Comparison of ENCODE assay signal across 1 cellular context in genomic region chr6:107847844-107848802, GRCh38.
A peak's percentile ranks its signal among the peaks of the same experiment; 100 is the strongest.
TF ChIP-seq lines count a peak whose summit lies in the region.

No MANE protein-coding gene starts in this region.

TF ChIP-seq in WTC11, 78 proteins besides CTCF, POLR2A, EP300 and RAD21 (continued from another document and continues in another):
- TF ChIP-seq NFYB (CRISPR knock-in tag; conservative IDR thresholded peaks at IDR 0.05; ENCODE audit: low read depth) (no peak), TEAD1 (CRISPR knock-in tag; IDR thresholded peaks at IDR 0.05) (peak; percentile 91), KAT7 (CRISPR knock-in tag; IDR thresholded peaks at IDR 0.05; ENCODE audit: borderline replicate concordance) (no peak), ZNF219 (CRISPR knock-in tag; IDR thresholded peaks at IDR 0.05; ENCODE audit: borderline replicate concordance) (no peak), OVOL2 (CRISPR knock-in tag; IDR thresholded peaks at IDR 0.05; ENCODE audit: borderline replicate concordance) (no peak), JUN (CRISPR knock-in tag; IDR thresholded peaks at IDR 0.05) (no peak), ATF1 (CRISPR knock-in tag; IDR thresholded peaks at IDR 0.05) (no peak), ZNF416 (CRISPR knock-in tag; IDR thresholded peaks at IDR 0.05) (no peak), CDX4 (CRISPR knock-in tag; IDR thresholded peaks at IDR 0.05; ENCODE audit: borderline replicate concordance) (no peak), SMAD3 (CRISPR knock-in tag; IDR thresholded peaks at IDR 0.05; ENCODE audit: borderline replicate concordance) (no peak), PRRX2 (CRISPR knock-in tag; IDR thresholded peaks at IDR 0.05) (no peak), ZNF263 (CRISPR knock-in tag; IDR thresholded peaks at IDR 0.05; ENCODE audit: low read depth) (no peak), TP53 (CRISPR knock-in tag; IDR thresholded peaks at IDR 0.05) (no peak), ZNF423 (CRISPR knock-in tag; IDR thresholded peaks at IDR 0.05) (0 out of 2 replicates have a peak, but pooled peaks have one; percentile 8), ZNF138 (CRISPR knock-in tag; conservative IDR thresholded peaks at IDR 0.05) (no peak), ETV6 (CRISPR knock-in tag; IDR thresholded peaks at IDR 0.05) (peak; percentile 37), MLX (CRISPR knock-in tag; IDR thresholded peaks at IDR 0.05) (no peak), SMAD4 (CRISPR knock-in tag; IDR thresholded peaks at IDR 0.05) (no peak), MXD4 (CRISPR knock-in tag; IDR thresholded peaks at IDR 0.05; ENCODE audit: borderline replicate concordance) (no peak), ESRRA (CRISPR knock-in tag; IDR thresholded peaks at IDR 0.05; ENCODE audit: borderline replicate concordance) (no peak), AFF4 (CRISPR knock-in tag; IDR thresholded peaks at IDR 0.05; ENCODE audit: borderline replicate concordance) (no peak), SP1 (CRISPR knock-in tag; conservative IDR thresholded peaks at IDR 0.05) (0 out of 2 replicates have a peak, but pooled peaks have one; percentile 20), ZNF232 (CRISPR knock-in tag; IDR thresholded peaks at IDR 0.05) (no peak), FOXJ3 (CRISPR knock-in tag; IDR thresholded peaks at IDR 0.05; ENCODE audit: borderline replicate concordance) (no peak), TCF7 (CRISPR knock-in tag; IDR thresholded peaks at IDR 0.05; ENCODE audit: low read depth) (no peak), CREM (CRISPR knock-in tag; IDR thresholded peaks at IDR 0.05) (0 out of 2 replicates have a peak, but pooled peaks have one; percentile 23), E2F4 (CRISPR knock-in tag; IDR thresholded peaks at IDR 0.05; ENCODE audit: borderline replicate concordance, low read depth) (no peak), MYBL2 (CRISPR knock-in tag; IDR thresholded peaks at IDR 0.05) (peak; percentile 23; the same call in 1 of the 2 replicates), NR1H2 (CRISPR knock-in tag; IDR thresholded peaks at IDR 0.05) (no peak), E2F1 (CRISPR knock-in tag; IDR thresholded peaks at IDR 0.05) (no peak), GABPB1 (CRISPR knock-in tag; IDR thresholded peaks at IDR 0.05) (0 out of 2 replicates have a peak, but pooled peaks have one; percentile 13), NR2C2 (CRISPR knock-in tag; IDR thresholded peaks at IDR 0.05) (no peak), SOX15 (CRISPR knock-in tag; IDR thresholded peaks at IDR 0.05) (no peak), CREB1 (CRISPR knock-in tag; IDR thresholded peaks at IDR 0.05) (no peak), NR3C1 (CRISPR knock-in tag; conservative IDR thresholded peaks at IDR 0.05; ENCODE audit: low read depth) (no peak), RORB (CRISPR knock-in tag; IDR thresholded peaks at IDR 0.05) (no peak), NFATC4 (CRISPR knock-in tag; IDR thresholded peaks at IDR 0.05) (no peak)
- TF ChIP-seq, protein P1, sequence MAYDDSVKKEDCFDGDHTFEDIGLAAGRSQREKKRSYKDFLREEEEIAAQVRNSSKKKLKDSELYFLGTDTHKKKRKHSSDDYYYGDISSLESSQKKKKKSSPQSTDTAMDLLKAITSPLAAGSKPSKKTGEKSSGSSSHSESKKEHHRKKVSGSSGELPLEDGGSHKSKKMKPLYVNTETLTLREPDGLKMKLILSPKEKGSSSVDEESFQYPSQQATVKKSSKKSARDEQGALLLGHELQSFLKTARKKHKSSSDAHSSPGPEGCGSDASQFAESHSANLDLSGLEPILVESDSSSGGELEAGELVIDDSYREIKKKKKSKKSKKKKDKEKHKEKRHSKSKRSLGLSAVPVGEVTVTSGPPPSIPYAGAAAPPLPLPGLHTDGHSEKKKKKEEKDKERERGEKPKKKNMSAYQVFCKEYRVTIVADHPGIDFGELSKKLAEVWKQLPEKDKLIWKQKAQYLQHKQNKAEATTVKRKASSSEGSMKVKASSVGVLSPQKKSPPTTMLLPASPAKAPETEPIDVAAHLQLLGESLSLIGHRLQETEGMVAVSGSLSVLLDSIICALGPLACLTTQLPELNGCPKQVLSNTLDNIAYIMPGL (CRISPR knock-in tag; IDR thresholded peaks at IDR 0.05) = peak; percentile 98
- TF ChIP-seq, protein P2, sequence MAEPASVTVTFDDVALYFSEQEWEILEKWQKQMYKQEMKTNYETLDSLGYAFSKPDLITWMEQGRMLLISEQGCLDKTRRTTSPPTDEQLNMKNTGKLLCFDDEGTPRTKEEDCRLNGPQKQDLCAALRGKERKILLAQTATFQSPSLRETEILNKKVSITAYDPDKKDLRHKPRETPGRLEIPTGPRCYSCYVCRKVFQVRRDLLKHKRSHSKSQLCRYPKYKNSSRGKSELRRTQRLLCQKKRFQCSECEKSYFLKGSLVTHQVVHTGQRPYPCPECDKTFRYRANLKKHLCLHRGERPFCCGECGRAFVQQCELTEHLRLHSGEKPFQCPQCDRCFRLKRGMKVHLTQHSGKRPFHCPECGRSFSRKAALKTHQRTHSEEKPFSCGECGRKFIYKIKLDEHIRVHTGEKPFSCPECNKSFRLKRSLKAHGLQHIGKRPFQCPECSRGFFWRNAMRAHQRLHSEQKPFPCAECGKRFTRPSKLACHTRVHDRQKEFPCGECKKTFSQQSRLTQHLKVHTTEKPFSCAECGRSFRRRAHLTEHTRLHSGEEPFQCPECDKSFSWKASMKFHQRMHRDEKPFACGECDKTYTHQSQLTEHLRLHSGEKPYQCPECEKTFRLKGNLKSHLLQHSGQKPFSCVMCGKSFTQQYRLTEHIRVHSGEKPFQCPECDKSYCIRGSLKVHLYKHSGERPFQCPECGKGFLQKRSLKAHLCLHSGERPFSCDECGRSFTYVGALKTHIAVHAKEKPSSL (CRISPR knock-in tag; conservative IDR thresholded peaks at IDR 0.05) = no peak
- TF ChIP-seq, protein P3, sequence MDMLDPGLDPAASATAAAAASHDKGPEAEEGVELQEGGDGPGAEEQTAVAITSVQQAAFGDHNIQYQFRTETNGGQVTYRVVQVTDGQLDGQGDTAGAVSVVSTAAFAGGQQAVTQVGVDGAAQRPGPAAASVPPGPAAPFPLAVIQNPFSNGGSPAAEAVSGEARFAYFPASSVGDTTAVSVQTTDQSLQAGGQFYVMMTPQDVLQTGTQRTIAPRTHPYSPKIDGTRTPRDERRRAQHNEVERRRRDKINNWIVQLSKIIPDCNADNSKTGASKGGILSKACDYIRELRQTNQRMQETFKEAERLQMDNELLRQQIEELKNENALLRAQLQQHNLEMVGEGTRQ (CRISPR knock-in tag; IDR thresholded peaks at IDR 0.05) = 0 out of 2 replicates have a peak, but pooled peaks have one; percentile 11
- TF ChIP-seq, protein P4, sequence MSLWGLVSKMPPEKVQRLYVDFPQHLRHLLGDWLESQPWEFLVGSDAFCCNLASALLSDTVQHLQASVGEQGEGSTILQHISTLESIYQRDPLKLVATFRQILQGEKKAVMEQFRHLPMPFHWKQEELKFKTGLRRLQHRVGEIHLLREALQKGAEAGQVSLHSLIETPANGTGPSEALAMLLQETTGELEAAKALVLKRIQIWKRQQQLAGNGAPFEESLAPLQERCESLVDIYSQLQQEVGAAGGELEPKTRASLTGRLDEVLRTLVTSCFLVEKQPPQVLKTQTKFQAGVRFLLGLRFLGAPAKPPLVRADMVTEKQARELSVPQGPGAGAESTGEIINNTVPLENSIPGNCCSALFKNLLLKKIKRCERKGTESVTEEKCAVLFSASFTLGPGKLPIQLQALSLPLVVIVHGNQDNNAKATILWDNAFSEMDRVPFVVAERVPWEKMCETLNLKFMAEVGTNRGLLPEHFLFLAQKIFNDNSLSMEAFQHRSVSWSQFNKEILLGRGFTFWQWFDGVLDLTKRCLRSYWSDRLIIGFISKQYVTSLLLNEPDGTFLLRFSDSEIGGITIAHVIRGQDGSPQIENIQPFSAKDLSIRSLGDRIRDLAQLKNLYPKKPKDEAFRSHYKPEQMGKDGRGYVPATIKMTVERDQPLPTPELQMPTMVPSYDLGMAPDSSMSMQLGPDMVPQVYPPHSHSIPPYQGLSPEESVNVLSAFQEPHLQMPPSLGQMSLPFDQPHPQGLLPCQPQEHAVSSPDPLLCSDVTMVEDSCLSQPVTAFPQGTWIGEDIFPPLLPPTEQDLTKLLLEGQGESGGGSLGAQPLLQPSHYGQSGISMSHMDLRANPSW (CRISPR knock-in tag; conservative IDR thresholded peaks at IDR 0.05; ENCODE audit: low read depth) = no peak
- TF ChIP-seq, protein P5, sequence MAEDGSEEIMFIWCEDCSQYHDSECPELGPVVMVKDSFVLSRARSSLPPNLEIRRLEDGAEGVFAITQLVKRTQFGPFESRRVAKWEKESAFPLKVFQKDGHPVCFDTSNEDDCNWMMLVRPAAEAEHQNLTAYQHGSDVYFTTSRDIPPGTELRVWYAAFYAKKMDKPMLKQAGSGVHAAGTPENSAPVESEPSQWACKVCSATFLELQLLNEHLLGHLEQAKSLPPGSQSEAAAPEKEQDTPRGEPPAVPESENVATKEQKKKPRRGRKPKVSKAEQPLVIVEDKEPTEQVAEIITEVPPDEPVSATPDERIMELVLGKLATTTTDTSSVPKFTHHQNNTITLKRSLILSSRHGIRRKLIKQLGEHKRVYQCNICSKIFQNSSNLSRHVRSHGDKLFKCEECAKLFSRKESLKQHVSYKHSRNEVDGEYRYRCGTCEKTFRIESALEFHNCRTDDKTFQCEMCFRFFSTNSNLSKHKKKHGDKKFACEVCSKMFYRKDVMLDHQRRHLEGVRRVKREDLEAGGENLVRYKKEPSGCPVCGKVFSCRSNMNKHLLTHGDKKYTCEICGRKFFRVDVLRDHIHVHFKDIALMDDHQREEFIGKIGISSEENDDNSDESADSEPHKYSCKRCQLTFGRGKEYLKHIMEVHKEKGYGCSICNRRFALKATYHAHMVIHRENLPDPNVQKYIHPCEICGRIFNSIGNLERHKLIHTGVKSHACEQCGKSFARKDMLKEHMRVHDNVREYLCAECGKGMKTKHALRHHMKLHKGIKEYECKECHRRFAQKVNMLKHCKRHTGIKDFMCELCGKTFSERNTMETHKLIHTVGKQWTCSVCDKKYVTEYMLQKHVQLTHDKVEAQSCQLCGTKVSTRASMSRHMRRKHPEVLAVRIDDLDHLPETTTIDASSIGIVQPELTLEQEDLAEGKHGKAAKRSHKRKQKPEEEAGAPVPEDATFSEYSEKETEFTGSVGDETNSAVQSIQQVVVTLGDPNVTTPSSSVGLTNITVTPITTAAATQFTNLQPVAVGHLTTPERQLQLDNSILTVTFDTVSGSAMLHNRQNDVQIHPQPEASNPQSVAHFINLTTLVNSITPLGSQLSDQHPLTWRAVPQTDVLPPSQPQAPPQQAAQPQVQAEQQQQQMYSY (CRISPR knock-in tag; IDR thresholded peaks at IDR 0.05) = peak; percentile 76
- TF ChIP-seq, protein P6, sequence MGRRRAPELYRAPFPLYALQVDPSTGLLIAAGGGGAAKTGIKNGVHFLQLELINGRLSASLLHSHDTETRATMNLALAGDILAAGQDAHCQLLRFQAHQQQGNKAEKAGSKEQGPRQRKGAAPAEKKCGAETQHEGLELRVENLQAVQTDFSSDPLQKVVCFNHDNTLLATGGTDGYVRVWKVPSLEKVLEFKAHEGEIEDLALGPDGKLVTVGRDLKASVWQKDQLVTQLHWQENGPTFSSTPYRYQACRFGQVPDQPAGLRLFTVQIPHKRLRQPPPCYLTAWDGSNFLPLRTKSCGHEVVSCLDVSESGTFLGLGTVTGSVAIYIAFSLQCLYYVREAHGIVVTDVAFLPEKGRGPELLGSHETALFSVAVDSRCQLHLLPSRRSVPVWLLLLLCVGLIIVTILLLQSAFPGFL (CRISPR knock-in tag; IDR thresholded peaks at IDR 0.05; ENCODE audit: borderline replicate concordance) = no peak
